In genomic region chr13:60348097-60348496, GRCh38 we compare ENCODE assay signal across 25 cellular contexts.
"Had no signal": no experiment of that assay in that cellular context is flagged by ENCODE, and none has a peak within 500 bp of the region (broad histone marks: within the 10 kb centered on the region; RNA-seq: fewer than 3 reads in every experiment).

No MANE protein-coding gene starts in this region.

- ATAC-seq: activated naive CD4-positive, alpha-beta T cell treated with anti-CD3 and anti-CD28 coated beads, Interleukin-2, amount 50 U/mL, for 72 hours; activated naive CD8-positive, alpha-beta T cell treated with anti-CD3 and anti-CD28 coated beads, Interleukin-2, amount 50 U/mL, for 24 hours; activated T-cell treated with anti-CD3 and anti-CD28 coated beads, Interleukin-2, amount 50 U/mL, for 4 hours had no signal

- H3K4me3 ChIP-seq: ascending aorta, cardiac muscle cell, Peyer's patch, SJCRH30 had no signal

- DNase-seq: activated CD4-positive, alpha-beta memory T cell treated with anti-CD3 and anti-CD28 coated beads for 36 hours; activated CD4-positive, alpha-beta T cell treated with anti-CD3 and anti-CD28 coated beads for 48 hours; activated CD4-positive, CD25-positive, alpha-beta regulatory T cell treated with anti-CD3 and anti-CD28 coated beads, Interleukin-2, amount 50 U/mL, for 72 hours; activated CD8-positive, alpha-beta memory T cell treated with anti-CD3 and anti-CD28 coated beads for 24 hours; activated effector memory CD4-positive, alpha-beta T cell treated with anti-CD3 and anti-CD28 coated beads, Interleukin-2, amount 50 U/mL, for 16 hours; activated naive CD4-positive, alpha-beta T cell treated with Interleukin-2 at 50 U/mL for 16 hours; activated naive CD8-positive, alpha-beta T cell treated with anti-CD3 and anti-CD28 coated beads, Interleukin-2, amount 50 U/mL, for 24 hours; activated T-cell treated with anti-CD3 and anti-CD28 coated beads, Interleukin-2, amount 50 U/mL, for 4 hours; amniotic stem cell; brain microvascular endothelial cell; cerebellar nuclear complex; Kasumi-1; KBM-7; NCI-H1930; NCI-H2171 treated with DMSO at 0.1 percent for 48 hours; NCI-H510A; Peyer's patch; Right ventricle myocardium superior; SJCRH30; T-helper 1 cell had no signal

- H3K27me3 ChIP-seq: ascending aorta, brain microvascular endothelial cell, cardiac muscle cell, Peyer's patch, SJCRH30 had no signal

- H3K36me3 ChIP-seq: ascending aorta, brain microvascular endothelial cell, cardiac muscle cell, Peyer's patch, SJCRH30 had no signal

- H3K9me3 Mint-ChIP-seq: activated CD4-positive, alpha-beta memory T cell treated with anti-CD3 and anti-CD28 coated beads for 36 hours had no signal

- H3K36me3 Mint-ChIP-seq: activated CD4-positive, alpha-beta memory T cell treated with anti-CD3 and anti-CD28 coated beads for 36 hours; activated naive CD4-positive, alpha-beta T cell treated with anti-CD3 and anti-CD28 coated beads, Interleukin-2, amount 50 U/mL, for 72 hours had no signal

- H3K4me1 Mint-ChIP-seq: activated naive CD8-positive, alpha-beta T cell treated with anti-CD3 and anti-CD28 coated beads, Interleukin-2, amount 50 U/mL, for 24 hours had no signal

- H3K4me1 ChIP-seq: ascending aorta, Peyer's patch had no signal

- H3K27ac Mint-ChIP-seq: activated CD4-positive, alpha-beta memory T cell treated with anti-CD3 and anti-CD28 coated beads for 36 hours; activated naive CD8-positive, alpha-beta T cell treated with anti-CD3 and anti-CD28 coated beads, Interleukin-2, amount 50 U/mL, for 24 hours had no signal

- H3K9me3 ChIP-seq: ascending aorta, Peyer's patch, SJCRH30, SK-N-SH had no signal

- H3K4me3 Mint-ChIP-seq: activated CD4-positive, alpha-beta memory T cell treated with anti-CD3 and anti-CD28 coated beads for 36 hours; activated naive CD8-positive, alpha-beta T cell treated with anti-CD3 and anti-CD28 coated beads, Interleukin-2, amount 50 U/mL, for 24 hours; activated T-cell treated with anti-CD3 and anti-CD28 coated beads, Interleukin-2, amount 50 U/mL, for 4 hours had no signal

- H3K27ac ChIP-seq: ascending aorta, brain microvascular endothelial cell, cardiac muscle cell, Peyer's patch, RWPE1, SJCRH30 had no signal
